Comparison of ENCODE assay signal across 9 cellular contexts in genomic region chr6:22147983-22148797, GRCh38.
DNase-seq lines count a peak whose midpoint lies in the region; ATAC-seq and TF ChIP-seq lines count a peak whose summit lies in the region.
"Had no signal": no experiment of that assay in that cellular context is flagged by ENCODE, and none has a peak within 500 bp of the region (broad histone marks: within the 10 kb centered on the region; RNA-seq: fewer than 3 reads in every experiment).

No MANE protein-coding gene starts in this region.

- peak; percentile 71 for DNase-seq in D341Med (ENCODE audit: low spot score)
- peak; percentile 88 for DNase-seq in NCI-H2029 (lab: John Stamatoyannopoulos, UW)
- DNase-seq in amygdala (lab: John Stamatoyannopoulos, UW), result peak in 38 of 56 donors; percentile 2 to 60 (median 22)
- peak; percentile 54 for DNase-seq in kidney epithelial cell (ENCODE audit: low read depth)

- TF ChIP-seq CTCF in kidney epithelial cell (IDR thresholded peaks at IDR 0.05; ENCODE audit: insufficient read depth, low read length, poor library complexity, severe bottlenecking), result no peak

- H3K4me3 ChIP-seq in kidney epithelial cell (ENCODE audit: low read depth, low read length), result no peak overlapping the region

- no peak for ATAC-seq in HG03175 (IDR thresholded peaks at IDR 0.05; ENCODE audit: unreplicated experiment)
- no peak for ATAC-seq in HG03280 (IDR thresholded peaks at IDR 0.05; ENCODE audit: unreplicated experiment)
- no peak for ATAC-seq in HG02571 (IDR thresholded peaks at IDR 0.05; ENCODE audit: unreplicated experiment)
- no peak for ATAC-seq in HG02623 (IDR thresholded peaks at IDR 0.05; ENCODE audit: unreplicated experiment)
- ATAC-seq: HCT116 had no signal

- no peaks in the 10 kb centered on the region for H3K27me3 ChIP-seq in kidney epithelial cell (ENCODE audit: control insufficient read depth, insufficient read depth, low read length)

- H3K36me3 ChIP-seq in kidney epithelial cell (ENCODE audit: control insufficient read depth, insufficient read depth, low read length), result no peaks in the 10 kb centered on the region

Comparison
In these comparisons a context has a peak if more than half of its experiments do, and no peak if none do; other contexts are left out.
1. DNase-seq: peak in every context shown above with its lines; median percentile 88 in NCI-H2029; 71 in D341Med; 54 in kidney epithelial cell; 22 in amygdala.